Comparison of ENCODE assay signal across 8 cellular contexts in genomic region chr15:65791335-65792129, GRCh38. TPM values are rescaled to one million over a fixed set of nuclear protein-coding genes. Genes with fewer than 3 reads are reported as not detected.
DNase-seq lines count a peak whose midpoint lies in the region; ATAC-seq, FAIRE-seq and TF ChIP-seq lines count a peak whose summit lies in the region.

No MANE protein-coding gene starts in this region.

- no peak for TF ChIP-seq EP300 in HepG2 (IDR thresholded peaks at IDR 0.05; ENCODE audit: low read depth in 2 of 2, low read length in 2 of 2)
- no peak for TF ChIP-seq EP300 in HepG2 (CRISPR knock-in tag; IDR thresholded peaks at IDR 0.05; ENCODE audit: borderline replicate concordance)

- peak overlapping the region; percentile 71 to 93 for H3K9ac ChIP-seq in colonic mucosa (ENCODE audit: low read depth in 2 of 2, low read length in 2 of 2)
- peak overlapping the region; percentile 94 for H3K9ac ChIP-seq in HepG2 (ENCODE audit: insufficient read depth, low read depth, low read length)

- TF ChIP-seq POLR2A in HepG2 (IDR thresholded peaks at IDR 0.05; ENCODE audit: insufficient read depth in 1 of 2, low read depth in 2 of 2, low read length in 2 of 2), result no peak

- peak overlapping the region; percentile 74 for H3K4me2 ChIP-seq in HepG2 (ENCODE audit: low read depth, low read length)

- H3K27ac ChIP-seq in colonic mucosa, result peak overlapping the region; percentile 85
- peak overlapping the region; percentile 87 for H3K27ac ChIP-seq in HepG2 (ENCODE audit: extremely low read length, insufficient read depth, low read length)

- CTCF ChIA-PET in activated B cell treated with CpG ODN at 0.5 μM for 24 hours (lab: Charles Lee) (interaction anchor here (0.9 to 2.3 kb wide), 7 partner anchors 17 to 78 kb away, joined by 3 to 10 read pairs (median 5); partner anchors contain the start of gene RAB11A), HepG2 (lab: Yijun Ruan, JAX; ENCODE audit: low intra/inter-chr PET ratio, low total read pairs) (no interaction called here)

- ATAC-seq in activated B cell treated with CpG ODN at 0.5 μM for 24 hours (ENCODE audit: low read depth) (no peak), HepG2 (peak; percentile 75)

- peaks cover 4% of the 10 kb centered on the region for H3K4me1 ChIP-seq in colonic mucosa
- peaks cover 53% of the 10 kb centered on the region for H3K4me1 ChIP-seq in HepG2 (ENCODE audit: insufficient read depth, low read length)

- H3K4me3 Mint-ChIP-seq in activated B cell treated with CpG ODN at 0.5 μM for 24 hours, result peak overlapping the region; percentile 90

- H3K9me3 ChIP-seq in MG63 (no peaks in the 10 kb centered on the region), colonic mucosa (no peaks in the 10 kb centered on the region), HepG2 (ENCODE audit: low read length) (no peaks in the 10 kb centered on the region)

- no peaks in the 10 kb centered on the region for H3K27me3 Mint-ChIP-seq in activated B cell treated with CpG ODN at 0.5 μM for 24 hours

- no peak overlapping the region for H2AFZ ChIP-seq in HepG2 (ENCODE audit: low read length)

- peaks cover 64% of the 10 kb centered on the region for H3K4me1 Mint-ChIP-seq in activated B cell treated with CpG ODN at 0.5 μM for 24 hours

- peak; percentile 21 to 31 for DNase-seq in activated CD8-positive, alpha-beta memory T cell treated with anti-CD3 and anti-CD28 coated beads for 4 hours (ENCODE audit: low read depth in 2 of 2)
- no peak for DNase-seq in activated CD8-positive, alpha-beta memory T cell treated with anti-CD3 and anti-CD28 coated beads, Interleukin-2, amount 50 U/mL, for 4 hours
- no peak for DNase-seq in MG63
- no peak for DNase-seq in activated B cell treated with CpG ODN at 0.5 μM for 24 hours
- DNase-seq in colonic mucosa, result peak; percentile 65
- DNase-seq in HepG2 (ENCODE audit: low spot score), result peak; percentile 65
- peak in 2 of 3 experiments; percentile 17 to 23 for DNase-seq in stimulated activated CD4-positive, alpha-beta T cell treated with anti-CD3 and anti-CD28 coated beads, TNF-alpha, amount 100 ng/mL, for 4 hours (ENCODE audit: low read depth in 3 of 3)
- no peak for DNase-seq in dedifferentiated amniotic fluid mesenchymal stem cell (ENCODE audit: extremely low spot score)

- H4K20me1 ChIP-seq in HepG2 (ENCODE audit: insufficient read depth, low read length), result no peaks in the 10 kb centered on the region

- FAIRE-seq in HepG2 (lab: Jason Lieb, UNC), result no peak

- no peaks in the 10 kb centered on the region for H3K36me3 ChIP-seq in MG63
- H3K36me3 ChIP-seq in colonic mucosa, result no peaks in the 10 kb centered on the region
- no peaks in the 10 kb centered on the region for H3K36me3 ChIP-seq in HepG2 (replicated peaks in 1 of 2; ENCODE audit: control insufficient read depth in 1 of 2, insufficient read depth in 2 of 2, low read length in 2 of 2)

- TF ChIP-seq RAD21 in HepG2 (CRISPR knock-in tag; IDR thresholded peaks at IDR 0.05), result no peak

- TF ChIP-seq CTCF in activated B cell treated with CpG ODN at 0.5 μM for 24 hours (IDR thresholded peaks at IDR 0.05) (no peak), colonic mucosa (IDR thresholded peaks at IDR 0.05) (no peak), HepG2 (CRISPR knock-in tag; IDR thresholded peaks at IDR 0.05) (no peak)

- no peaks in the 10 kb centered on the region for H3K27me3 ChIP-seq in MG63
- no peaks in the 10 kb centered on the region for H3K27me3 ChIP-seq in colonic mucosa
- no peaks in the 10 kb centered on the region; a peak in 1 of 5 replicates for H3K27me3 ChIP-seq in HepG2 (ENCODE audit: control insufficient read depth in 1 of 2, insufficient read depth in 2 of 2, low read length in 2 of 2)

- intact Hi-C loops in activated B cell treated with CpG ODN at 0.5 μM for 24 hours (cut with micrococcal nuclease), result loop anchor here (1.0 to 10.0 kb wide), 9 partner anchors 16 to 1697 kb away; partner anchors contain the start of genes CIAO2A, HACD3, INTS14 and RAB11A
- intact Hi-C loops in colonic mucosa (cut with DNase I), result no loop called here
- intact Hi-C loops in HepG2 (cut with micrococcal nuclease; ENCODE audit: unreplicated experiment), result loop anchor here (1.0 kb wide), 1 partner anchor 13 kb away; no protein-coding TSS in a partner anchor

- peaks cover 20% of the 10 kb centered on the region for H3K36me3 Mint-ChIP-seq in activated B cell treated with CpG ODN at 0.5 μM for 24 hours (ENCODE audit: low read depth)

- in situ Hi-C loops in HepG2 (cut with HindIII; ENCODE audit: extremely low pct_ligation_motif_present, low pct_unique_long_range_greater_than_20kb), result no loop called here

- WGBS in HepG2 (ENCODE audit: low lambda C conversion rate), result 1% methylated on average over 10 of the region's 69 CpGs

- H3K79me2 ChIP-seq in HepG2 (ENCODE audit: insufficient read depth, low read length), result peaks cover 51% of the 10 kb centered on the region

- POLR2A ChIA-PET in activated B cell treated with CpG ODN at 0.5 μM for 24 hours (lab: Charles Lee), result interaction anchor here (0.6 to 12.3 kb wide), 32 partner anchors 9 to 1320 kb away, joined by 3 to 201 read pairs (median 6); partner anchors contain the start of genes CLPX, INTS14, RAB11A and RNU5B-1
- POLR2A ChIA-PET in HepG2 (lab: Yijun Ruan, JAX), result interaction anchor here (0.7 to 3.7 kb wide), 12 partner anchors 9 to 181 kb away, joined by 3 to 35 read pairs (median 4); partner anchors contain the start of genes INTS14 and RAB11A

- H3K9me3 Mint-ChIP-seq in activated B cell treated with CpG ODN at 0.5 μM for 24 hours, result no peaks in the 10 kb centered on the region

- H3K27ac Mint-ChIP-seq in activated B cell treated with CpG ODN at 0.5 μM for 24 hours, result peak overlapping the region; percentile 94

- H3K4me3 ChIP-seq in MG63, result peak overlapping the region; percentile 76
- H3K4me3 ChIP-seq in colonic mucosa, result peak overlapping the region; percentile 90
- H3K4me3 ChIP-seq in HepG2 (replicated peaks in 1 of 3; ENCODE audit: insufficient read depth in 1 of 3, low read depth in 2 of 3, low read length in 3 of 3), result peak overlapping the region; percentile 80 to 98 (median 88)

- BruUV-seq in HepG2 (replicated peaks; lab: Mats Ljungman, UMichigan), result no TSS peak

TF ChIP-seq in HepG2, 621 proteins besides CTCF, POLR2A, EP300 and RAD21 (continues in another document):
- TF ChIP-seq CREM (IDR thresholded peaks at IDR 0.05), result peak; percentile 37
- TF ChIP-seq CREM (CRISPR knock-in tag; IDR thresholded peaks at IDR 0.05), result no peak
- no peak for TF ChIP-seq ZC3H4 (CRISPR knock-in tag; IDR thresholded peaks at IDR 0.05; ENCODE audit: borderline replicate concordance)
- no peak for TF ChIP-seq SMARCC2 (IDR thresholded peaks at IDR 0.05)
- TF ChIP-seq ZNF224 (CRISPR knock-in tag; IDR thresholded peaks at IDR 0.05), result no peak
- no peak for TF ChIP-seq SRSF9 (IDR thresholded peaks at IDR 0.05; ENCODE audit: borderline replicate concordance, insufficient read depth, low read depth, low read length, poor library complexity, severe bottlenecking)
- TF ChIP-seq RFXAP (CRISPR knock-in tag; IDR thresholded peaks at IDR 0.05; ENCODE audit: borderline replicate concordance), result no peak
- no peak for TF ChIP-seq FOXJ3 (CRISPR knock-in tag; IDR thresholded peaks at IDR 0.05; ENCODE audit: borderline replicate concordance)
- TF ChIP-seq GATA4 (IDR thresholded peaks at IDR 0.05; ENCODE audit: borderline replicate concordance, low read depth), result no peak
- peak; percentile 40 for TF ChIP-seq XRCC5 (optimal IDR thresholded peaks at IDR 0.05; ENCODE audit: low read length)
- TF ChIP-seq ZNF530 (CRISPR knock-in tag; IDR thresholded peaks at IDR 0.05; ENCODE audit: low read depth), result no peak; the same call in 1 of the 2 replicates
- TF ChIP-seq ZNF121 (CRISPR knock-in tag; IDR thresholded peaks at IDR 0.05), result no peak
- no peak for TF ChIP-seq GTF3A (CRISPR knock-in tag; conservative IDR thresholded peaks at IDR 0.05)
- no peak for TF ChIP-seq ZNF7 (CRISPR knock-in tag; IDR thresholded peaks at IDR 0.05)
- no peak for TF ChIP-seq ZNF432 (CRISPR knock-in tag; IDR thresholded peaks at IDR 0.05; ENCODE audit: borderline replicate concordance)
- no peak for TF ChIP-seq ZNF781 (CRISPR knock-in tag; IDR thresholded peaks at IDR 0.05; ENCODE audit: borderline replicate concordance, not compliant biosample characterization)
- TF ChIP-seq U2AF1 (optimal IDR thresholded peaks at IDR 0.05; ENCODE audit: low read depth, low read length), result no peak

RNA-seq across cellular contexts. Expression of gene DENND4A, which starts 0.6 kb away (rescaled TPM):
- 10.8 and 13.7 TPM in 2 replicates for total RNA-seq in MG63 (2014; rRNA removed; shearing (Covaris generic); ENCODE audit: low replicate concordance)
- total RNA-seq in activated B cell treated with CpG ODN at 0.5 μM for 24 hours (135 and 166 TPM in 2 replicates), colonic mucosa (10 to 100 TPM; 15.7 to 21.8 TPM), HepG2 (2016; rRNA removed; fragmentation: Illumina TruSeq; extraction: Trizol) (13.2 and 21.1 TPM in 2 replicates)
- 20.3 and 21.2 TPM in 2 replicates for total RNA-seq in HepG2 (2016; cell fraction: cytosol; rRNA removed; fragmentation: Illumina TruSeq; extraction: Trizol; ENCODE audit: low read depth)
- total RNA-seq in HepG2 (2016; cell fraction: insoluble cytoplasmic fraction; rRNA removed; fragmentation: Illumina TruSeq; extraction: Trizol), result 13.1 and 20.9 TPM in 2 replicates
- total RNA-seq in HepG2 (2016; cell fraction: membrane; rRNA removed; fragmentation: Illumina TruSeq; extraction: Trizol), result 19.6 and 22.0 TPM in 2 replicates
- 20.2 and 25.3 TPM in 2 replicates for total RNA-seq in HepG2 (2016; cell fraction: nucleus; rRNA removed; fragmentation: Illumina TruSeq; extraction: Trizol)
- polyA plus RNA-seq in HepG2 (2011; rRNA removed), result 18.6 TPM in 2 replicates
- polyA plus RNA-seq in HepG2 (2011; cell fraction: cytosol; rRNA removed), result 7.0 and 12.3 TPM in 2 replicates
- polyA plus RNA-seq in HepG2 (2011; cell fraction: nucleus; rRNA removed), result 15.7 and 19.7 TPM in 2 replicates
- polyA plus RNA-seq in HepG2 (2012), result 16.4 and 19.5 TPM in 2 replicates
- polyA plus RNA-seq in HepG2 (2016; cell fraction: cytosol; fragmentation: Illumina TruSeq; extraction: Trizol; ENCODE audit: low read depth), result 0.40 and 0.54 TPM in 2 replicates
- polyA plus RNA-seq in HepG2 (2016; cell fraction: insoluble cytoplasmic fraction; fragmentation: Illumina TruSeq; extraction: Trizol; ENCODE audit: low read depth), result 13.2 and 15.0 TPM in 2 replicates
- polyA plus RNA-seq in HepG2 (2016; cell fraction: membrane; fragmentation: Illumina TruSeq; extraction: Trizol; ENCODE audit: low read depth), result 1.5 and 1.9 TPM in 2 replicates
- polyA plus RNA-seq in HepG2 (2016; cell fraction: nucleus; fragmentation: Illumina TruSeq; extraction: Trizol; ENCODE audit: insufficient read depth, low read depth), result 14.0 and 18.1 TPM in 2 replicates
- 46.4 and 72.7 TPM in 2 replicates for polyA minus RNA-seq in HepG2 (2011; rRNA and poly(A)+ RNA removed; ENCODE audit: low replicate concordance)
- 30.8 and 43.0 TPM in 2 replicates for polyA minus RNA-seq in HepG2 (2011; cell fraction: cytosol; rRNA and poly(A)+ RNA removed)
- 186 and 219 TPM in 2 replicates for polyA minus RNA-seq in HepG2 (2011; cell fraction: nucleus; rRNA and poly(A)+ RNA removed)

Comparison
In these comparisons a context has a peak if more than half of its experiments do, and no peak if none do; other contexts are left out.
1. DNase-seq: peak in activated CD8-positive, alpha-beta memory T cell treated with anti-CD3 and anti-CD28 coated beads for 4 hours (2 of 2), colonic mucosa (single experiment), HepG2 (single experiment) and stimulated activated CD4-positive, alpha-beta T cell treated with anti-CD3 and anti-CD28 coated beads, TNF-alpha, amount 100 ng/mL, for 4 hours (2 of 3); none in activated CD8-positive, alpha-beta memory T cell treated with anti-CD3 and anti-CD28 coated beads, Interleukin-2, amount 50 U/mL, for 4 hours (single experiment), MG63 (single experiment), activated B cell treated with CpG ODN at 0.5 μM for 24 hours (single experiment) and dedifferentiated amniotic fluid mesenchymal stem cell (single experiment).
2. Peak in every context shown above with its lines, with median percentiles within 50 percentile points of each other: H3K4me3 ChIP-seq.